ENCODE assay signal across 15 cellular contexts in the genomic region with DNA sequence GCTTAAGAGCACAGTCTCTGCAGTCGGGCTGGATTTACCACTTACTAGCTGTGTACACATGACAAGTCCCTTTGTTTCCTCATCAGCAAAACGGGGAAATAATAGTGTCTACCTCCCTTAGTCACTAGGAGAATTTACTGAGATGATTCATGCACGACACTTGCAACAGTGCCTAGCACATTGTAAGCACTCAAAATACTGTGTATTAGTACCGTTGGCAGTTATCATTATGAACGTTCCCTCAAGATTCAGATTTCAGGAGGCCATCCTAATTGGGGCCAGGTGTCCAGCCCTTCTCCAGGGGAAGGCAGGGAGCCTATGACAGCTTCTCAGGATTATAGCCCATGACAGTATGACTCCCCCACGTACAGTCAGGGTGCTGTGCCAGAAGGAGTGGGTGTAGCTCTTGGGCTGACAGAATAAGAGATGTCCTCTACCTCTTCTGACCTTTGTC.
A peak's percentile ranks its signal among the peaks of the same experiment; 100 is the strongest.
DNase-seq lines count a peak whose midpoint lies in the region; ATAC-seq and TF ChIP-seq lines count a peak whose summit lies in the region.
"Had no signal": no experiment of that assay in that cellular context is flagged by ENCODE, and none has a peak within 500 bp of the region (broad histone marks: within the 10 kb centered on the region; RNA-seq: fewer than 3 reads in every experiment).

No MANE protein-coding gene starts in this region.

- H3K9me3 Mint-ChIP-seq in nephron progenitor cell, result no peaks in the 10 kb centered on the region
- H3K9me3 Mint-ChIP-seq: activated B cell treated with CpG ODN at 0.5 μM for 24 hours had no signal

- H3K9me3 ChIP-seq in fibroblast of lung (ENCODE audit: control insufficient read depth, insufficient read depth, low read depth, low read length), result no peaks in the 10 kb centered on the region
- H3K9me3 ChIP-seq in T-helper 17 cell (ENCODE audit: control insufficient read depth, low read length, poor library complexity, severe bottlenecking), result no peaks in the 10 kb centered on the region
- H3K9me3 ChIP-seq: heart right ventricle had no signal

- H4K20me1 ChIP-seq in fibroblast of lung (ENCODE audit: control insufficient read depth, extremely low read depth, insufficient read depth, low read length), result no peaks in the 10 kb centered on the region

- H3K27ac Mint-ChIP-seq in nephron progenitor cell (no peak overlapping the region), T-helper 17 cell (no peak overlapping the region)
- H3K27ac Mint-ChIP-seq: activated B cell treated with CpG ODN at 0.5 μM for 24 hours had no signal

- peak; percentile 49 for DNase-seq in AG08395 (ENCODE audit: low spot score)
- DNase-seq in GM04503 (ENCODE audit: low read depth), result peak; percentile 65
- DNase-seq in RPMI7951 (ENCODE audit: low read depth), result peak; percentile 68
- peak; percentile 36 to 80 for DNase-seq in fibroblast of lung (ENCODE audit: low read depth in 2 of 2)
- no peak for DNase-seq in nephron progenitor cell
- no peak for DNase-seq in T-helper 17 cell
- no peak for DNase-seq in germinal center (ENCODE audit: low spot score)
- DNase-seq: activated B cell treated with CpG ODN at 0.5 μM for 24 hours; brain microvascular endothelial cell; DMS153; heart right ventricle; KBM-7; NK-92 treated with Interleukin-12 subunit alpha and Interleukin-12 subunit beta, amount 100 ng/mL, for 24 hours; stimulated activated CD4-positive, alpha-beta T cell treated with anti-CD3 and anti-CD28 coated beads, Interleukin-12 subunit alpha, Interleukin-12 subunit beta, amount 100 ng/mL, for 4 hours had no signal

- peaks cover 26% of the 10 kb centered on the region for H3K4me1 ChIP-seq in fibroblast of lung (ENCODE audit: control insufficient read depth, extremely low read depth, insufficient read depth, low read length)

- no peak overlapping the region for H2AFZ ChIP-seq in fibroblast of lung (ENCODE audit: low read length)

- H3K27me3 Mint-ChIP-seq in nephron progenitor cell (ENCODE audit: low read depth, poor library complexity), result peaks cover 21% of the 10 kb centered on the region
- H3K27me3 Mint-ChIP-seq in T-helper 17 cell, result no peaks in the 10 kb centered on the region
- H3K27me3 Mint-ChIP-seq: activated B cell treated with CpG ODN at 0.5 μM for 24 hours had no signal

- H3K4me1 Mint-ChIP-seq in nephron progenitor cell (peaks cover 11% of the 10 kb centered on the region), T-helper 17 cell (peaks cover 29% of the 10 kb centered on the region)

- H3K9ac ChIP-seq in fibroblast of lung (ENCODE audit: insufficient read depth, low read length), result no peak overlapping the region

- no peak overlapping the region for H3K4me3 ChIP-seq in fibroblast of lung (replicated peaks in 1 of 4; ENCODE audit: control extremely low read depth in 1 of 4, insufficient read depth in 1 of 4, low read depth in 3 of 4, low read length in 4 of 4)
- H3K4me3 ChIP-seq: heart right ventricle had no signal

- ATAC-seq in T-helper 17 cell, result no peak
- ATAC-seq in HG03159 (IDR thresholded peaks at IDR 0.05; ENCODE audit: unreplicated experiment), result no peak

- no peaks in the 10 kb centered on the region for H3K36me3 Mint-ChIP-seq in nephron progenitor cell (ENCODE audit: low read depth)
- H3K36me3 Mint-ChIP-seq in T-helper 17 cell (ENCODE audit: low read depth), result peaks cover 6% of the 10 kb centered on the region

- peak overlapping the region; percentile 52 for H3K27ac ChIP-seq in fibroblast of lung (ENCODE audit: insufficient read depth, low read length)
- H3K27ac ChIP-seq: brain microvascular endothelial cell had no signal

- H3K79me2 ChIP-seq in fibroblast of lung (ENCODE audit: control insufficient read depth, insufficient read depth, low read length), result no peaks in the 10 kb centered on the region

- no peak for TF ChIP-seq CTCF in fibroblast of lung (conservative IDR thresholded peaks at IDR 0.05 in 1 of 2, IDR thresholded peaks at IDR 0.05 in 1 of 2; ENCODE audit: low read depth in 1 of 2, low read length in 2 of 2)
- TF ChIP-seq CTCF in nephron progenitor cell (IDR thresholded peaks at IDR 0.05), result no peak

- no peak overlapping the region for H3K4me2 ChIP-seq in fibroblast of lung (ENCODE audit: extremely low read depth, insufficient read depth, low read length)

- H3K4me3 Mint-ChIP-seq in nephron progenitor cell, result no peak overlapping the region
- H3K4me3 Mint-ChIP-seq in T-helper 17 cell, result no peak overlapping the region
- H3K4me3 Mint-ChIP-seq: activated B cell treated with CpG ODN at 0.5 μM for 24 hours had no signal

- H3K27me3 ChIP-seq in fibroblast of lung (ENCODE audit: control insufficient read depth, insufficient read depth, low read length), result no peaks in the 10 kb centered on the region
- H3K27me3 ChIP-seq: brain microvascular endothelial cell had no signal

- no peaks in the 10 kb centered on the region for H3K36me3 ChIP-seq in fibroblast of lung (ENCODE audit: control insufficient read depth, insufficient read depth, low read length)
- H3K36me3 ChIP-seq: brain microvascular endothelial cell had no signal

Comparison
In these comparisons a context has a peak if more than half of its experiments do, and no peak if none do; other contexts are left out.
1. DNase-seq: peak in AG08395 (single experiment), GM04503 (single experiment), RPMI7951 (single experiment) and fibroblast of lung (2 of 2); none in nephron progenitor cell (single experiment), T-helper 17 cell (0 of 3) and germinal center (single experiment).